In genomic region chr7:31744294-31744874, GRCh38 we compare ENCODE assay signal across 9 cellular contexts. TPM values are rescaled to one million over a fixed set of nuclear protein-coding genes. Genes with fewer than 3 reads are reported as not detected.
A peak's percentile ranks its signal among the peaks of the same experiment; 100 is the strongest.
DNase-seq lines count a peak whose midpoint lies in the region; ATAC-seq, FAIRE-seq and TF ChIP-seq lines count a peak whose summit lies in the region.
"Had no signal": no experiment of that assay in that cellular context is flagged by ENCODE, and none has a peak within 500 bp of the region (broad histone marks: within the 10 kb centered on the region; RNA-seq: fewer than 3 reads in every experiment).

No MANE protein-coding gene starts in this region.

- POLR2A ChIA-PET in activated CD4-positive, alpha-beta T cell treated with anti-CD3 and anti-CD28 coated beads for 36 hours (lab: Charles Lee), result no interaction called here
- POLR2A ChIA-PET in MCF 10A (lab: Yijun Ruan, JAX), result interaction anchor here (0.6 to 1.0 kb wide), 3 partner anchors 460 to 472 kb away, joined by 3 to 7 read pairs (median 3); no protein-coding TSS in a partner anchor

- H3K4me3 Mint-ChIP-seq in activated CD4-positive, alpha-beta T cell treated with anti-CD3 and anti-CD28 coated beads for 36 hours, result no peak overlapping the region
- H3K4me3 Mint-ChIP-seq in GM23338 (no peak overlapping the region), MCF 10A (ENCODE audit: unreplicated experiment) (no peak overlapping the region)
- H3K4me3 Mint-ChIP-seq: CD8-positive, alpha-beta T cell had no signal

- H3K9me3 ChIP-seq in OCI-LY1 (ENCODE audit: low read length), result no peaks in the 10 kb centered on the region
- H3K9me3 ChIP-seq in keratinocyte (ENCODE audit: control insufficient read depth, low read depth, low read length), result no peaks in the 10 kb centered on the region

- H3K27me3 Mint-ChIP-seq in activated CD4-positive, alpha-beta T cell treated with anti-CD3 and anti-CD28 coated beads for 36 hours, result peaks cover 9% of the 10 kb centered on the region
- peaks cover 22% of the 10 kb centered on the region for H3K27me3 Mint-ChIP-seq in GM23338 (ENCODE audit: insufficient read depth, low read depth, poor library complexity)
- H3K27me3 Mint-ChIP-seq in MCF 10A (ENCODE audit: insufficient read depth, unreplicated experiment), result peaks cover 39% of the 10 kb centered on the region

- H2AFZ ChIP-seq in GM23338 (no peak overlapping the region), OCI-LY1 (ENCODE audit: low read length) (no peak overlapping the region), keratinocyte (ENCODE audit: control insufficient read depth, low read length) (no peak overlapping the region)

- no peaks in the 10 kb centered on the region for H3K36me3 Mint-ChIP-seq in activated CD4-positive, alpha-beta T cell treated with anti-CD3 and anti-CD28 coated beads for 36 hours (ENCODE audit: low read depth)
- no peaks in the 10 kb centered on the region for H3K36me3 Mint-ChIP-seq in GM23338 (ENCODE audit: low read depth)
- H3K36me3 Mint-ChIP-seq in MCF 10A (ENCODE audit: insufficient read depth, unreplicated experiment), result no peaks in the 10 kb centered on the region
- H3K36me3 Mint-ChIP-seq: CD8-positive, alpha-beta T cell had no signal

- H3K4me1 ChIP-seq in GM23338 (ENCODE audit: insufficient read depth) (no peaks in the 10 kb centered on the region), OCI-LY1 (ENCODE audit: insufficient read depth, low read length, severe bottlenecking) (no peaks in the 10 kb centered on the region), keratinocyte (ENCODE audit: control insufficient read depth, extremely low read depth, insufficient read depth, low read length) (peaks cover 14% of the 10 kb centered on the region)

- TF ChIP-seq CTCF in GM23338 (conservative IDR thresholded peaks at IDR 0.05; ENCODE audit: low read depth in 2 of 2) (peak; percentile 92 to 96), OCI-LY1 (IDR thresholded peaks at IDR 0.05; ENCODE audit: low read length) (peak; percentile 98), MCF 10A (IDR thresholded peaks at IDR 0.05; ENCODE audit: unreplicated experiment) (peak; percentile 92), keratinocyte (optimal IDR thresholded peaks at IDR 0.05 in 1 of 3, IDR thresholded peaks at IDR 0.05 in 1 of 3, conservative IDR thresholded peaks at IDR 0.05 in 1 of 3; ENCODE audit: extremely low read depth in 1 of 3, insufficient read depth in 2 of 3, low read length in 3 of 3) (peak; percentile 67 to 86 (median 77))

- H3K4me2 ChIP-seq in GM23338 (no peak overlapping the region), OCI-LY1 (ENCODE audit: low read length) (no peak overlapping the region), keratinocyte (ENCODE audit: control insufficient read depth, extremely low read depth, insufficient read depth, low read depth, low read length) (no peak overlapping the region)

- dilution Hi-C loops in keratinocyte (cut with MboI; ENCODE audit: extremely low pct_ligation_motif_present, low sequenced_read_pairs), result no loop called here

- no peaks in the 10 kb centered on the region for H3K79me2 ChIP-seq in GM23338 (replicated peaks; ENCODE audit: insufficient read depth)
- H3K79me2 ChIP-seq in OCI-LY1 (ENCODE audit: insufficient read depth, low read length), result no peaks in the 10 kb centered on the region
- H3K79me2 ChIP-seq in keratinocyte (ENCODE audit: control insufficient read depth, insufficient read depth, low read length), result no peaks in the 10 kb centered on the region

- H3K27me3 ChIP-seq in GM23338 (ENCODE audit: insufficient read depth) (peaks cover 19% of the 10 kb centered on the region; the same call in 1 of the 2 replicates), OCI-LY1 (ENCODE audit: insufficient read depth, low read length) (no peaks in the 10 kb centered on the region), keratinocyte (ENCODE audit: control insufficient read depth, extremely low read depth, insufficient read depth, low read length) (no peaks in the 10 kb centered on the region)

- H3F3A ChIP-seq in GM23338 (replicated peaks; ENCODE audit: low read depth) (no peaks in the 10 kb centered on the region), OCI-LY1 (ENCODE audit: insufficient read depth, low read length) (no peaks in the 10 kb centered on the region)

- H3K4me1 Mint-ChIP-seq in activated CD4-positive, alpha-beta T cell treated with anti-CD3 and anti-CD28 coated beads for 36 hours, result no peaks in the 10 kb centered on the region
- H3K4me1 Mint-ChIP-seq in GM23338 (no peaks in the 10 kb centered on the region), MCF 10A (ENCODE audit: insufficient read depth, unreplicated experiment) (peaks cover 5% of the 10 kb centered on the region)

- H3K9ac ChIP-seq in OCI-LY1 (ENCODE audit: low read length), result no peak overlapping the region
- no peak overlapping the region for H3K9ac ChIP-seq in keratinocyte (ENCODE audit: control insufficient read depth, extremely low read depth, insufficient read depth, low read length)

- FAIRE-seq in keratinocyte (lab: Jason Lieb, UNC), result peak; percentile 84

- intact Hi-C loops in activated CD4-positive, alpha-beta T cell treated with anti-CD3 and anti-CD28 coated beads for 36 hours (cut with DNase I, micrococcal nuclease), result loop anchor here (1.0 to 5.0 kb wide), 6 partner anchors 318 to 735 kb away; no protein-coding TSS in a partner anchor
- intact Hi-C loops in MCF 10A (cut with micrococcal nuclease), result loop anchor here (1.0 to 10.0 kb wide), 5 partner anchors 300 to 735 kb away; no protein-coding TSS in a partner anchor

- CTCF ChIA-PET in activated CD4-positive, alpha-beta T cell treated with anti-CD3 and anti-CD28 coated beads for 36 hours (lab: Charles Lee), result interaction anchor here (0.6 to 1.6 kb wide), 9 partner anchors 444 to 736 kb away, joined by 3 to 5 read pairs (median 3); no protein-coding TSS in a partner anchor
- CTCF ChIA-PET in MCF 10A (lab: Yijun Ruan, JAX), result interaction anchor here (0.5 to 3.7 kb wide), 56 partner anchors 10 to 1117 kb away, joined by 3 to 191 read pairs (median 4); no protein-coding TSS in a partner anchor

- DNase-seq in activated CD4-positive, alpha-beta T cell treated with anti-CD3 and anti-CD28 coated beads for 36 hours, result peak; percentile 72
- DNase-seq in activated CD4-positive, alpha-beta T cell treated with anti-CD3 and anti-CD28 coated beads, Interleukin-2, amount 50 U/mL, for 4 hours, result no peak
- DNase-seq in GM23338 (ENCODE audit: low spot score) (peak; percentile 81), Kasumi-1 (lab: John Stamatoyannopoulos, UW) (peak; percentile 92 to 95), MCF 10A (ENCODE audit: unreplicated experiment) (peak; percentile 78), keratinocyte (ENCODE audit: low read depth, low spot score) (no peak)
- peak; percentile 7 for DNase-seq in stimulated activated CD4-positive, alpha-beta T cell treated with anti-CD3 and anti-CD28 coated beads, Interleukin-4, amount 100 ng/mL, for 1 hour

- H3K27ac Mint-ChIP-seq in activated CD4-positive, alpha-beta T cell treated with anti-CD3 and anti-CD28 coated beads for 36 hours, result no peak overlapping the region
- no peak overlapping the region for H3K27ac Mint-ChIP-seq in GM23338
- H3K27ac Mint-ChIP-seq in MCF 10A (ENCODE audit: low read depth, unreplicated experiment), result no peak overlapping the region
- H3K27ac Mint-ChIP-seq: CD8-positive, alpha-beta T cell had no signal

- H3K9me1 ChIP-seq in keratinocyte (ENCODE audit: control insufficient read depth, extremely low read depth, insufficient read depth, low read length), result no peaks in the 10 kb centered on the region

- H3K4me3 ChIP-seq in GM23338 (no peak overlapping the region), OCI-LY1 (ENCODE audit: low read depth, low read length, poor library complexity, severe bottlenecking) (no peak overlapping the region), keratinocyte (ENCODE audit: control insufficient read depth in 2 of 3, extremely low read depth in 1 of 3, insufficient read depth in 2 of 3, low read depth in 1 of 3, low read length in 3 of 3) (no peak overlapping the region)

- no TSS peak for BruUV-seq in MCF 10A (replicated peaks; lab: Mats Ljungman, UMichigan)

- H3K9me2 ChIP-seq in GM23338 (ENCODE audit: insufficient read depth) (no peaks in the 10 kb centered on the region), OCI-LY1 (ENCODE audit: low read depth, low read length) (no peaks in the 10 kb centered on the region)

- no peak overlapping the region for H3K27ac ChIP-seq in GM23338 (ENCODE audit: low read depth)
- H3K27ac ChIP-seq in OCI-LY1 (ENCODE audit: low read depth, low read length, poor library complexity, severe bottlenecking), result no peak overlapping the region
- no peak overlapping the region for H3K27ac ChIP-seq in keratinocyte (ENCODE audit: control insufficient read depth, insufficient read depth, low read length)

- peak; percentile 65 for ATAC-seq in activated CD4-positive, alpha-beta T cell treated with anti-CD3 and anti-CD28 coated beads for 36 hours
- peak; percentile 71 for ATAC-seq in GM23338
- ATAC-seq: CD8-positive, alpha-beta T cell had no signal

- H3K9me3 Mint-ChIP-seq in activated CD4-positive, alpha-beta T cell treated with anti-CD3 and anti-CD28 coated beads for 36 hours (ENCODE audit: low read depth), result no peaks in the 10 kb centered on the region
- H3K9me3 Mint-ChIP-seq in GM23338, result no peaks in the 10 kb centered on the region; the same call in 2 of the 3 replicates
- H3K9me3 Mint-ChIP-seq in MCF 10A (ENCODE audit: unreplicated experiment), result no peaks in the 10 kb centered on the region
- H3K9me3 Mint-ChIP-seq: CD8-positive, alpha-beta T cell had no signal

- H4K20me1 ChIP-seq in GM23338 (replicated peaks; ENCODE audit: insufficient read depth) (no peaks in the 10 kb centered on the region), OCI-LY1 (ENCODE audit: insufficient read depth, low read length) (no peaks in the 10 kb centered on the region), keratinocyte (ENCODE audit: control insufficient read depth, extremely low read depth, insufficient read depth, low read length) (no peaks in the 10 kb centered on the region)

- H3K36me3 ChIP-seq in GM23338 (ENCODE audit: insufficient read depth) (no peaks in the 10 kb centered on the region), OCI-LY1 (ENCODE audit: insufficient read depth, low read length) (no peaks in the 10 kb centered on the region), keratinocyte (ENCODE audit: control insufficient read depth in 2 of 2, extremely low read depth in 1 of 2, insufficient read depth in 2 of 2, low read length in 2 of 2) (no peaks in the 10 kb centered on the region)

TF ChIP-seq in GM23338, 12 proteins besides CTCF, POLR2A, EP300 and RAD21 (continues in another document):
- TF ChIP-seq ZNF114 (CRISPR knock-in tag; IDR thresholded peaks at IDR 0.05), result no peak

RNA-seq across cellular contexts. Expression of gene PPP1R17, which starts 57.4 kb away (rescaled TPM):
- total RNA-seq in activated CD4-positive, alpha-beta T cell treated with anti-CD3 and anti-CD28 coated beads for 36 hours, result not detected
- 0.27 and 0.52 TPM in 2 replicates for total RNA-seq in GM23338 (2014; rRNA removed; shearing (Covaris generic))
- polyA plus RNA-seq in GM23338 (2016; fragmentation: Nextera tagmentation; extraction: Ambion mirVana) (1.6 and 2.4 TPM in 2 replicates), keratinocyte (not detected in 3 replicates)
- total RNA-seq in MCF 10A (2022), result not detected in 2 replicates
- not detected for polyA plus RNA-seq in keratinocyte (2011; ENCODE audit: low read depth)
- not detected in 2 replicates for polyA plus RNA-seq in keratinocyte (2011; cell fraction: cytosol; rRNA removed)
- not detected in 2 replicates for polyA plus RNA-seq in keratinocyte (2011; cell fraction: nucleus; rRNA removed)
- polyA plus RNA-seq in keratinocyte (2012; ENCODE audit: low replicate concordance), result not detected in 2 replicates
- not detected in 3 replicates for polyA minus RNA-seq in keratinocyte
- not detected for polyA minus RNA-seq in keratinocyte (2011; cell fraction: cytosol; rRNA and poly(A)+ RNA removed)
- not detected in 2 replicates for polyA minus RNA-seq in keratinocyte (2011; cell fraction: nucleus; rRNA and poly(A)+ RNA removed)
- total RNA-seq: CD8-positive, alpha-beta T cell had no signal

Comparison
In these comparisons a context has a peak if more than half of its experiments do, and no peak if none do; other contexts are left out.
1. DNase-seq: peak in activated CD4-positive, alpha-beta T cell treated with anti-CD3 and anti-CD28 coated beads for 36 hours (single experiment), GM23338 (single experiment), Kasumi-1 (2 of 2), MCF 10A (single experiment) and stimulated activated CD4-positive, alpha-beta T cell treated with anti-CD3 and anti-CD28 coated beads, Interleukin-4, amount 100 ng/mL, for 1 hour (single experiment); none in activated CD4-positive, alpha-beta T cell treated with anti-CD3 and anti-CD28 coated beads, Interleukin-2, amount 50 U/mL, for 4 hours (0 of 2) and keratinocyte (single experiment).
2. Peak in every context shown above with its lines, with median percentiles within 50 percentile points of each other: CTCF ChIP-seq.